21 cellular contexts compared by ENCODE assay signal in genomic region chr15:50248994-50249586, GRCh38. TPM values are rescaled to one million over a fixed set of nuclear protein-coding genes. Genes with fewer than 3 reads are reported as not detected.
A peak's percentile ranks its signal among the peaks of the same experiment; 100 is the strongest.
DNase-seq lines count a peak whose midpoint lies in the region; TF ChIP-seq lines count a peak whose summit lies in the region.
"Had no signal": no experiment of that assay in that cellular context is flagged by ENCODE, and none has a peak within 500 bp of the region (broad histone marks: within the 10 kb centered on the region; RNA-seq: fewer than 3 reads in every experiment).

No MANE protein-coding gene starts in this region.

- in situ Hi-C loops in mammary epithelial cell (cut with MboI; ENCODE audit: low sequenced_read_pairs in 2 of 2) (no loop called here), GM13976 (cut with MboI; ENCODE audit: low sequenced_read_pairs, unreplicated experiment) (no loop called here)

- no peak overlapping the region for H3K4me2 ChIP-seq in mammary epithelial cell (ENCODE audit: insufficient read depth, low read depth, low read length)

- H3K9me3 Mint-ChIP-seq in MCF 10A (ENCODE audit: unreplicated experiment) (no peaks in the 10 kb centered on the region), immature natural killer cell (no peaks in the 10 kb centered on the region)
- H3K9me3 Mint-ChIP-seq in activated CD4-positive, alpha-beta memory T cell treated with anti-CD3 and anti-CD28 coated beads, Interleukin-2, amount 10 ng/mL, durations not matched to agents 7 days and 5 days: no peaks in the 10 kb centered on the region

- H3K27me3 ChIP-seq in mammary epithelial cell (ENCODE audit: insufficient read depth, low read length): no peaks in the 10 kb centered on the region
- no peaks in the 10 kb centered on the region for H3K27me3 ChIP-seq in WERI-Rb-1 (ENCODE audit: insufficient read depth, low read depth, severe bottlenecking)
- H3K27me3 ChIP-seq: breast epithelium, esophagus squamous epithelium, vagina had no signal

- H3K27ac Mint-ChIP-seq in MCF 10A (ENCODE audit: low read depth, unreplicated experiment) (no peak overlapping the region), immature natural killer cell (peak overlapping the region; percentile 40 to 97 (median 92))
- peak overlapping the region; percentile 90 for H3K27ac Mint-ChIP-seq in activated CD4-positive, alpha-beta memory T cell treated with anti-CD3 and anti-CD28 coated beads, Interleukin-2, amount 10 ng/mL, durations not matched to agents 7 days and 5 days

- no peaks in the 10 kb centered on the region for H3K4me1 ChIP-seq in mammary epithelial cell (ENCODE audit: insufficient read depth, low read length)
- H3K4me1 ChIP-seq: breast epithelium, vagina had no signal

- no TSS peak for BruUV-seq in mammary epithelial cell (replicated peaks; lab: Mats Ljungman, UMichigan)
- BruUV-seq in MCF 10A (replicated peaks; lab: Mats Ljungman, UMichigan): no TSS peak

- 100% methylated on average over 4 of the region's 4 CpGs for WGBS in mammary epithelial cell (ENCODE audit: low coverage, missing lambda C conversion rate)

- H2AFZ ChIP-seq in mammary epithelial cell (ENCODE audit: low read depth, low read length): no peak overlapping the region

- no peaks in the 10 kb centered on the region for H4K20me1 ChIP-seq in mammary epithelial cell (ENCODE audit: insufficient read depth, low read length)

- CTCF ChIA-PET in mammary epithelial cell (lab: Charles Lee; ENCODE audit: low non-redundant PET) (no interaction called here), MCF 10A (lab: Yijun Ruan, JAX) (interaction anchor here (0.6 to 1.2 kb wide), 4 partner anchors 8 to 98 kb away, joined by 3 read pairs; no protein-coding TSS in a partner anchor)
- CTCF ChIA-PET in activated CD4-positive, alpha-beta memory T cell treated with anti-CD3 and anti-CD28 coated beads, Interleukin-2, amount 10 ng/mL, durations not matched to agents 7 days and 5 days (lab: Charles Lee): interaction anchor here (0.9 kb wide), 1 partner anchor 11 kb away, joined by 3 read pairs; no protein-coding TSS in a partner anchor

- H3K27me3 Mint-ChIP-seq in MCF 10A (ENCODE audit: insufficient read depth, unreplicated experiment) (peaks cover 11% of the 10 kb centered on the region), immature natural killer cell (ENCODE audit: low read depth in 3 of 3) (peaks cover 0 to 6% (median 4%) of the 10 kb centered on the region in 3 donors)
- no peaks in the 10 kb centered on the region for H3K27me3 Mint-ChIP-seq in activated CD4-positive, alpha-beta memory T cell treated with anti-CD3 and anti-CD28 coated beads, Interleukin-2, amount 10 ng/mL, durations not matched to agents 7 days and 5 days

- TF ChIP-seq CTCF in mammary epithelial cell (conservative IDR thresholded peaks at IDR 0.05 in 1 of 2, IDR thresholded peaks at IDR 0.05 in 1 of 2; ENCODE audit: extremely low read depth in 1 of 2, insufficient read depth in 1 of 2, low read depth in 1 of 2, low read length in 2 of 2) (no peak), MCF 10A (IDR thresholded peaks at IDR 0.05; ENCODE audit: unreplicated experiment) (no peak), GM13976 (IDR thresholded peaks at IDR 0.05; ENCODE audit: borderline replicate concordance, control extremely low read depth, extremely low read depth, insufficient read depth, missing control alignments) (no peak), WERI-Rb-1 (IDR thresholded peaks at IDR 0.05; ENCODE audit: low read depth, low read length) (no peak)

- H3K4me3 Mint-ChIP-seq in MCF 10A (ENCODE audit: unreplicated experiment) (no peak overlapping the region), immature natural killer cell (peak overlapping the region in 2 of 5 donors; percentile 9 to 25)
- peak overlapping the region; percentile 66 for H3K4me3 Mint-ChIP-seq in activated CD4-positive, alpha-beta memory T cell treated with anti-CD3 and anti-CD28 coated beads, Interleukin-2, amount 10 ng/mL, durations not matched to agents 7 days and 5 days

- H3K36me3 Mint-ChIP-seq in MCF 10A (ENCODE audit: insufficient read depth, unreplicated experiment) (no peaks in the 10 kb centered on the region), immature natural killer cell (no peaks in the 10 kb centered on the region)
- H3K36me3 Mint-ChIP-seq in activated CD4-positive, alpha-beta memory T cell treated with anti-CD3 and anti-CD28 coated beads, Interleukin-2, amount 10 ng/mL, durations not matched to agents 7 days and 5 days (ENCODE audit: low read depth): no peaks in the 10 kb centered on the region

- no peak overlapping the region for H3K4me3 ChIP-seq in mammary epithelial cell (replicated peaks in 1 of 3; ENCODE audit: insufficient read depth in 1 of 3, low read depth in 2 of 3, low read length in 3 of 3)
- H3K4me3 ChIP-seq in WERI-Rb-1 (ENCODE audit: low read depth, low read length): no peak overlapping the region
- H3K4me3 ChIP-seq: breast epithelium, dorsolateral prefrontal cortex, esophagus squamous epithelium, vagina had no signal

- DNase-seq in mammary epithelial cell (peak; percentile 20), MCF 10A (ENCODE audit: unreplicated experiment) (no peak), immature natural killer cell (no peak), AG20443 (ENCODE audit: low spot score) (no peak), GM13976 (ENCODE audit: low spot score) (no peak), WERI-Rb-1 (no peak), NCI-H510A treated with DMSO at 0.1 percent for 48 hours (lab: John Stamatoyannopoulos, UW) (no peak)
- no peak for DNase-seq in activated CD4-positive, alpha-beta memory T cell treated with anti-CD3 and anti-CD28 coated beads, Interleukin-2, amount 10 ng/mL, durations not matched to agents 7 days and 5 days
- DNase-seq: activated gamma-delta T cell; DMS 273 treated with DMSO at 0.1 percent for 48 hours; dorsolateral prefrontal cortex; esophagus squamous epithelium; KBM-7; left colon; NCI-H1694; NCI-H524 treated with DMSO at 0.1 percent for 48 hours; stimulated activated naive CD4-positive, alpha-beta T cell treated with Interleukin-2 at 50 U/mL for 16 hours; T-helper 9 cell had no signal

- no peaks in the 10 kb centered on the region for H3K36me3 ChIP-seq in mammary epithelial cell (ENCODE audit: insufficient read depth, low read length)
- no peaks in the 10 kb centered on the region for H3K36me3 ChIP-seq in WERI-Rb-1
- H3K36me3 ChIP-seq: breast epithelium, esophagus squamous epithelium, vagina had no signal

- dilution Hi-C loops in mammary epithelial cell (cut with HindIII; ENCODE audit: low sequenced_read_pairs): no loop called here

- no peak overlapping the region for H3K9ac ChIP-seq in mammary epithelial cell (ENCODE audit: insufficient read depth, low read length)

- H3K9me3 ChIP-seq in mammary epithelial cell (replicated peaks; ENCODE audit: insufficient read depth, low read length) (no peaks in the 10 kb centered on the region), WERI-Rb-1 (ENCODE audit: severe bottlenecking) (no peaks in the 10 kb centered on the region)
- H3K9me3 ChIP-seq: breast epithelium, esophagus squamous epithelium, vagina had no signal

- H3K4me1 Mint-ChIP-seq in MCF 10A (ENCODE audit: insufficient read depth, unreplicated experiment): peaks cover 18% of the 10 kb centered on the region
- peaks cover 50% of the 10 kb centered on the region for H3K4me1 Mint-ChIP-seq in activated CD4-positive, alpha-beta memory T cell treated with anti-CD3 and anti-CD28 coated beads, Interleukin-2, amount 10 ng/mL, durations not matched to agents 7 days and 5 days
- peaks cover 28 to 33% of the 10 kb centered on the region in 2 donors for H3K4me1 Mint-ChIP-seq in immature natural killer cell

- H3K79me2 ChIP-seq in mammary epithelial cell (ENCODE audit: insufficient read depth, low read length): no peaks in the 10 kb centered on the region

- POLR2A ChIA-PET in MCF 10A (lab: Yijun Ruan, JAX): interaction anchor here (0.6 kb wide), 1 partner anchor 437 kb away, joined by 3 read pairs; no protein-coding TSS in a partner anchor
- POLR2A ChIA-PET in activated CD4-positive, alpha-beta memory T cell treated with anti-CD3 and anti-CD28 coated beads, Interleukin-2, amount 10 ng/mL, durations not matched to agents 7 days and 5 days (lab: Charles Lee): interaction anchor here (0.8 to 5.2 kb wide), 5 partner anchors 9 to 108 kb away, joined by 3 to 74 read pairs (median 10); partner anchors contain the start of genes GABPB1 and SLC27A2

- H3K27ac ChIP-seq in mammary epithelial cell (ENCODE audit: insufficient read depth, low read depth, low read length): no peak overlapping the region
- no peak overlapping the region for H3K27ac ChIP-seq in WERI-Rb-1
- H3K27ac ChIP-seq: breast epithelium, dorsolateral prefrontal cortex, vagina had no signal

- intact Hi-C loops in mammary epithelial cell (cut with micrococcal nuclease): loop anchor here (10.0 kb wide), 1 partner anchor 64 kb away; the partner anchor contains the start of gene SLC27A2
- intact Hi-C loops in MCF 10A (cut with micrococcal nuclease): no loop called here

RNA-seq across cellular contexts. Expression of gene HDC, which starts 16.4 kb away (rescaled TPM):
- not detected for total RNA-seq in mammary epithelial cell
- not detected for polyA plus RNA-seq in mammary epithelial cell
- polyA minus RNA-seq in mammary epithelial cell: not detected
- total RNA-seq in MCF 10A (2022): not detected in 2 replicates
- under 1 TPM in 1 of 2 experiments, not detected in 1; 0.08 TPM for total RNA-seq in activated CD4-positive, alpha-beta memory T cell treated with anti-CD3 and anti-CD28 coated beads, Interleukin-2, amount 10 ng/mL, durations not matched to agents 7 days and 5 days
- under 1 TPM in 1 of 3 donors, not detected in 2; 0.21 TPM for polyA plus RNA-seq in immature natural killer cell
- total RNA-seq: OCI-LY7 had no signal
